Comparison of ENCODE assay signal across 1 cellular context in the genomic region with DNA sequence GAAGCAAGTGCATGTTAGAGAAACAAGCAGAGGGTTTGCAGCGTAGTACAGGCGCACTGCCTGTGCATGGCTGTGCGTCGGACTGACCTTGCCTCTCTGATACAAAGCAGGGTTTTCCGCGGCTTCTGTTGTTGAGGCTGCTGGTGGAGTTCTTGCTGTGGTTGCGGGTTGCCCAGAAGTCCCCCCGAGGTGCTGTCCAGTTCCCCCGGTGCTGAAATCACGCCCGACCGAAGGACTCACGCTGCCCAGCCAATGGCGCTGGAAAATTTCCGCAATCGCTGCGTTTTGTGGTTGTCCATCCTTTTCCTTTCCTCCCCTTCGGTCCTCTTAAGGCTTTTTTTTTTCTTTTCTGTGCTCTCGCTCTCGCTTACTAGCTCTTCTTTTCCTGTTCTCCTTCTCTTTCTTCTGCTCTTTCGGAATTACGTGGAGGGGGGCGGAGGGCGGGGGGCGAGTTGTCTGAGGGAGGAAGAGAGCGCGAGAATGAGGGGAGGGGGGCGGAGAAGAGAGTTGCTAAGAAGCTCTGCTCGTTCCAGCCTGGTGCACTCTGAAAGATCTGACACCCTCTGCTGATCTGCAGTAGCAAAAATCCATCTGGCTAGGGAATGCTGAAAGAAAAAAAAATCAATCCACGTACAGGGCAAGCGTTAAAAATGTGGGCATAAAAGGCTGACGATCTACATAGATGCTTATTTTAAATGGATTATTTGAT.
TF ChIP-seq lines count a peak whose summit lies in the region.

SLITRK1 (minus strand) TSS at position 558 of the 709 bp plus-strand sequence. CDS start 967 bp downstream, outside the sequence.

TF ChIP-seq in A549, 52 proteins besides CTCF, POLR2A, EP300 and RAD21 (continued from another document):
- TF ChIP-seq, protein P1, sequence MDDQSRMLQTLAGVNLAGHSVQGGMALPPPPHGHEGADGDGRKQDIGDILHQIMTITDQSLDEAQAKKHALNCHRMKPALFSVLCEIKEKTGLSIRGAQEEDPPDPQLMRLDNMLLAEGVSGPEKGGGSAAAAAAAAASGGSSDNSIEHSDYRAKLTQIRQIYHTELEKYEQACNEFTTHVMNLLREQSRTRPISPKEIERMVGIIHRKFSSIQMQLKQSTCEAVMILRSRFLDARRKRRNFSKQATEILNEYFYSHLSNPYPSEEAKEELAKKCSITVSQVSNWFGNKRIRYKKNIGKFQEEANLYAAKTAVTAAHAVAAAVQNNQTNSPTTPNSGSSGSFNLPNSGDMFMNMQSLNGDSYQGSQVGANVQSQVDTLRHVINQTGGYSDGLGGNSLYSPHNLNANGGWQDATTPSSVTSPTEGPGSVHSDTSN (IDR thresholded peaks at IDR 0.05), result no peak
- TF ChIP-seq CBX8 (IDR thresholded peaks at IDR 0.05) (no peak), ZFP36 (IDR thresholded peaks at IDR 0.05; ENCODE audit: borderline replicate concordance, partially characterized antibody) (no peak), EHF (CRISPR knock-in tag; IDR thresholded peaks at IDR 0.05) (no peak)
